Comparison of ENCODE assay signal across 2 cellular contexts in the genomic region with DNA sequence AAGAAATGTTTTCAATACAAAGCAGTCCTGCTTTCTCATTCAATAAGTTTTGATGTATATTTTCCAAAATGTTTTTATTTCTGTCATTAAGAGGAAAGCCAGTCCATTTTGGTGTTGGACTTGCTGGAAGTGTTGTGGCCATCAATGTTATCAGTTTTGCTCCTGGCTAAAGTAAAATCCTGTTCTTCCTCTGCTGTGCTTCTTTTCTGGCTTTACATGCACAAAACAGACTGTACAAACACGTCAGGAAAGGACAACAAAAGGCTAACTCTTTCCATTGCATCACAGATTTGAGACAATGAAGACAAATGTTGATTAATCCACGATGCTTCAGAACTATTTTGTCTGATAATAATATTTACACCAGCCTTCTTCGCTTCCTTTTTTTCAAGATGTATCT.
TF ChIP-seq lines count a peak whose summit lies in the region.

No MANE protein-coding gene starts in this region.

TF ChIP-seq in IMR-90, 13 proteins besides CTCF, POLR2A, EP300 and RAD21 (continued from another document):
- no peak for TF ChIP-seq RCOR1 (IDR thresholded peaks at IDR 0.05; ENCODE audit: insufficient replicate concordance, low read length)
- TF ChIP-seq MAZ (IDR thresholded peaks at IDR 0.05; ENCODE audit: borderline replicate concordance, low read depth, low read length) = no peak
- TF ChIP-seq CHD1 (IDR thresholded peaks at IDR 0.05; ENCODE audit: low read depth, low read length) = no peak
- TF ChIP-seq, protein P1, sequence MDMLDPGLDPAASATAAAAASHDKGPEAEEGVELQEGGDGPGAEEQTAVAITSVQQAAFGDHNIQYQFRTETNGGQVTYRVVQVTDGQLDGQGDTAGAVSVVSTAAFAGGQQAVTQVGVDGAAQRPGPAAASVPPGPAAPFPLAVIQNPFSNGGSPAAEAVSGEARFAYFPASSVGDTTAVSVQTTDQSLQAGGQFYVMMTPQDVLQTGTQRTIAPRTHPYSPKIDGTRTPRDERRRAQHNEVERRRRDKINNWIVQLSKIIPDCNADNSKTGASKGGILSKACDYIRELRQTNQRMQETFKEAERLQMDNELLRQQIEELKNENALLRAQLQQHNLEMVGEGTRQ (IDR thresholded peaks at IDR 0.05; ENCODE audit: low read depth, low read length) = no peak

TF ChIP-seq in endothelial cell of umbilical vein, 7 proteins besides CTCF, POLR2A, EP300 and RAD21 (continued from another document):
- TF ChIP-seq JUN (IDR thresholded peaks at IDR 0.05; ENCODE audit: borderline replicate concordance, insufficient read depth, insufficient read length, low read depth) (no peak), FOS (IDR thresholded peaks at IDR 0.05; ENCODE audit: borderline replicate concordance, insufficient read depth, low read length) (no peak)
- TF ChIP-seq, protein P2, sequence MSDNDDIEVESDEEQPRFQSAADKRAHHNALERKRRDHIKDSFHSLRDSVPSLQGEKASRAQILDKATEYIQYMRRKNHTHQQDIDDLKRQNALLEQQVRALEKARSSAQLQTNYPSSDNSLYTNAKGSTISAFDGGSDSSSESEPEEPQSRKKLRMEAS (IDR thresholded peaks at IDR 0.05; ENCODE audit: insufficient read depth, insufficient read length) = no peak
